28 cellular contexts compared by ENCODE assay signal in the genomic region with DNA sequence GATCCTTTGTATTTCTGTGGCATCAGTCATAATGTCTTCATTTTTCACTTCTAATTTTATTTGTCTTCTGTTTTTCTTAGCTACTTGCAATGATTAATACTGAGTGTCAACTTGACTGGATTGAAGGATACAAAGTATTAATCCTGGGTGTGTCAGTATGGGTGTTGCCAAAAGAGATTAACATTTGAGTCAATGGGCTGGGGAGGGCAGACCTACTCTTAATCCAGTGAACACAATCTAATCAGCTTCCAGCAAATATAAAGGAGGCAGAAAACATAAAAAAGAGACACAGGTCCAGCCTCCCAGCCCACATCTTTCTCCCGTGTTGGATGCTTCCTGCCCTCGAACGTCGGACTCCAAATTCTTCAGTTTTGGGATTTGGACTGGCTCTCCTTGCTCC.
"Had no signal": no experiment of that assay in that cellular context is flagged by ENCODE, and none has a peak within 500 bp of the region (broad histone marks: within the 10 kb centered on the region; RNA-seq: fewer than 3 reads in every experiment).

No MANE protein-coding gene starts in this region.

- H3K36me3 Mint-ChIP-seq: mesothelial cell of epicardium; naive B cell; natural killer cell; stimulated activated naive B cell treated with anti-CD40 and anti-IgM and Interleukin-4, amounts not matched to agents 10 μg/mL and 1 μg/mL and 100 μg/mL, for 72 hours had no signal

- H3K9me3 ChIP-seq: left lung, ovary, testis, thyroid gland, transverse colon, upper lobe of left lung, vagina had no signal

- H3K36me3 ChIP-seq: left lung, ovary, stomach, thyroid gland, transverse colon, upper lobe of left lung, vagina had no signal

- FAIRE-seq: islet of Langerhans, kidney had no signal

- H3K4me1 Mint-ChIP-seq: immature natural killer cell; mesothelial cell of epicardium; naive B cell; natural killer cell; nephron progenitor cell; stimulated activated naive B cell treated with anti-CD40 and anti-IgM and Interleukin-4, amounts not matched to agents 10 μg/mL and 1 μg/mL and 100 μg/mL, for 72 hours had no signal

- ATAC-seq: left colon; left lung; natural killer cell; right cardiac atrium; sciatic nerve; stimulated activated naive B cell treated with anti-CD40 and anti-IgM and Interleukin-4, amounts not matched to agents 10 μg/mL and 1 μg/mL and 100 μg/mL, for 72 hours; stimulated activated naive CD8-positive, alpha-beta T cell treated with anti-CD3 and anti-CD28 coated beads, Interleukin-15, Interleukin-2, amounts not matched to agents 100 U/mL and 50 U/mL, for 24 hours had no signal

- H3K4me1 ChIP-seq: left lung, stomach, testis, thyroid gland, transverse colon, upper lobe of left lung, vagina had no signal

- DNase-seq: immature natural killer cell; kidney; left colon; left lung; mesendoderm; naive B cell; natural killer cell; nephron progenitor cell; ovary; right cardiac atrium; stimulated activated CD4-positive, alpha-beta T cell treated with anti-CD3 and anti-CD28 coated beads, Interleukin-12 subunit alpha, Interleukin-12 subunit beta, amount 100 ng/mL, for 4 hours; stimulated activated CD4-positive, alpha-beta T cell treated with anti-CD3 and anti-CD28 coated beads, Interleukin-15, amount 100 ng/mL, for 24 hours; stimulated activated CD4-positive, alpha-beta T cell treated with anti-CD3 and anti-CD28 coated beads, Interleukin-2, amount 100 ng/mL, for 24 hours; stimulated activated CD4-positive, alpha-beta T cell treated with anti-CD3 and anti-CD28 coated beads, Interleukin-4, amount 100 ng/mL, for 1 hour; stimulated activated naive B cell treated with anti-CD40 and anti-IgM and Interleukin-4, amounts not matched to agents 10 μg/mL and 1 μg/mL and 100 μg/mL, for 72 hours; stimulated activated naive CD8-positive, alpha-beta T cell treated with anti-CD3 and anti-CD28 coated beads, Interleukin-15, Interleukin-2, amounts not matched to agents 100 U/mL and 50 U/mL, for 24 hours; stomach; testis; thyroid gland; transverse colon; upper lobe of left lung had no signal

- H3K27me3 Mint-ChIP-seq: naive B cell; progenitor cell of endocrine pancreas; stimulated activated naive B cell treated with anti-CD40 and anti-IgM and Interleukin-4, amounts not matched to agents 10 μg/mL and 1 μg/mL and 100 μg/mL, for 72 hours had no signal

- H3K4me3 ChIP-seq: left lung, lung, ovary, skin epidermis, stomach, testis, thyroid gland, transverse colon, upper lobe of left lung, vagina had no signal

- H3K27ac Mint-ChIP-seq: immature natural killer cell; mesothelial cell of epicardium; naive B cell; natural killer cell; nephron progenitor cell; progenitor cell of endocrine pancreas; stimulated activated naive B cell treated with anti-CD40 and anti-IgM and Interleukin-4, amounts not matched to agents 10 μg/mL and 1 μg/mL and 100 μg/mL, for 72 hours had no signal

- H3K27ac ChIP-seq: left lung, ovary, skin epidermis, stomach, testis, thyroid gland, transverse colon, upper lobe of left lung, vagina had no signal

- H3K27me3 ChIP-seq: left lung, ovary, stomach, testis, thyroid gland, transverse colon, upper lobe of left lung, vagina had no signal

- H3K9me3 Mint-ChIP-seq: nephron progenitor cell had no signal

- H3K4me3 Mint-ChIP-seq: immature natural killer cell; mesothelial cell of epicardium; naive B cell; natural killer cell; nephron progenitor cell; stimulated activated naive B cell treated with anti-CD40 and anti-IgM and Interleukin-4, amounts not matched to agents 10 μg/mL and 1 μg/mL and 100 μg/mL, for 72 hours had no signal
